29 cellular contexts compared by ENCODE assay signal in the genomic region with DNA sequence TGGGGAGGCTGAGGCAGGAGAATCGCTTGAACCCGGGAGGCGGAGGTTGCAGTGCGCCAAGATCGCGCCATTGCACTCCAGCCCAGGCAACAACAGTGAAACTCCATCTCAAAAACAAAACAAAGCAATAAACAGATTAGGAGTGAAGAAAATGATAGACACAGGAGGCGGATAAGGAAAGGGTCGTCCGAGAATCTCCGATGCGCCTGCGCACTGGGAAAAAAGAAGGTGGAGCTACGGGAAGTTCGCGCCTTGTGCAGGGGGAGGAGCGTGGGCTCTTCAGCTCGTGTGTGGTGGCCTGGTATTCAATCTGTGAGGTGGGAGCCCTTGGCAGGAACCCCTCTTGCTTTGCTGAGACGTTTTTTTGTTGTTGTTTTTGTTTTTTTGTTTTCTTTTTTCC.
"Had no signal": no experiment of that assay in that cellular context is flagged by ENCODE, and none has a peak within 500 bp of the region (broad histone marks: within the 10 kb centered on the region; RNA-seq: fewer than 3 reads in every experiment).

No MANE protein-coding gene starts in this region.

- H3K9me3 ChIP-seq: gastroesophageal sphincter, heart left ventricle, mucosa of descending colon, suprapubic skin, thyroid gland had no signal

- H3K36me3 Mint-ChIP-seq: memory B cell; mesothelial cell of epicardium; naive B cell; natural killer cell treated with Interleukin-12 subunit alpha and Interleukin-12 subunit beta and Interleukin-15 and Interleukin-18, amount 100 ng/mL, for 72 hours; neural progenitor cell; type B pancreatic cell had no signal

- H3K27ac ChIP-seq: coronary artery, gastroesophageal sphincter, heart left ventricle, hepatocyte, neural progenitor cell, parathyroid adenoma, suprapubic skin, thyroid gland had no signal

- H3K79me2 ChIP-seq: hepatocyte, parathyroid adenoma had no signal

- H3K4me3 Mint-ChIP-seq: memory B cell; mesothelial cell of epicardium; naive B cell; natural killer cell treated with Interleukin-12 subunit alpha and Interleukin-12 subunit beta and Interleukin-15 and Interleukin-18, amount 100 ng/mL, for 72 hours; neural progenitor cell; stimulated activated naive CD8-positive, alpha-beta T cell treated with anti-CD3 and anti-CD28 coated beads, Interleukin-15, amount 100 ng/mL, for 72 hours; type B pancreatic cell had no signal

- FAIRE-seq: kidney had no signal

- H3K27me3 ChIP-seq: gastroesophageal sphincter, heart left ventricle, hepatocyte, neural progenitor cell, suprapubic skin, thyroid gland had no signal

- H3K9me3 Mint-ChIP-seq: mesothelial cell of epicardium; natural killer cell treated with Interleukin-12 subunit alpha and Interleukin-12 subunit beta and Interleukin-15 and Interleukin-18, amount 100 ng/mL, for 72 hours; neural progenitor cell; stimulated activated naive CD8-positive, alpha-beta T cell treated with anti-CD3 and anti-CD28 coated beads, Interleukin-15, amount 100 ng/mL, for 72 hours; type B pancreatic cell had no signal

- H3K27ac Mint-ChIP-seq: memory B cell; mesothelial cell of epicardium; naive B cell; natural killer cell treated with Interleukin-12 subunit alpha and Interleukin-12 subunit beta and Interleukin-15 and Interleukin-18, amount 100 ng/mL, for 72 hours; neural progenitor cell; progenitor cell of endocrine pancreas; type B pancreatic cell had no signal

- H3K4me3 ChIP-seq: coronary artery, gastroesophageal sphincter, heart left ventricle, hepatocyte, lung, mucosa of descending colon, neural progenitor cell, smooth muscle cell, suprapubic skin, thyroid gland had no signal

- DNase-seq: dermis blood vessel endothelial cell; effector memory CD4-positive, alpha-beta T cell; foreskin fibroblast; heart left ventricle; kidney; mucosa of descending colon; naive B cell; stimulated activated CD4-positive, alpha-beta T cell treated with anti-CD3 and anti-CD28 coated beads, Interleukin-12 subunit alpha, Interleukin-12 subunit beta, amount 100 ng/mL, for 4 hours; stimulated activated CD4-positive, alpha-beta T cell treated with anti-CD3 and anti-CD28 coated beads, Interleukin-1b, Interleukin-23, amount 100 ng/mL, for 48 hours; stimulated activated CD4-positive, alpha-beta T cell treated with anti-CD3 and anti-CD28 coated beads, Interleukin-4, amount 100 ng/mL, for 1 hour; stimulated activated CD8-positive, alpha-beta memory T cell treated with anti-CD3 and anti-CD28 coated beads, Interleukin-4, amount 100 ng/mL, for 48 hours; stimulated activated naive CD4-positive, alpha-beta T cell; stimulated activated naive CD8-positive, alpha-beta T cell treated with anti-CD3 and anti-CD28 coated beads, Interleukin-15, amount 100 ng/mL, for 72 hours; thyroid gland had no signal

- H3K4me2 ChIP-seq: hepatocyte, neural progenitor cell, smooth muscle cell had no signal

- ATAC-seq: gastroesophageal sphincter; heart left ventricle; left lobe of liver; mucosa of descending colon; natural killer cell treated with Interleukin-12 subunit alpha and Interleukin-12 subunit beta and Interleukin-15 and Interleukin-18, amount 100 ng/mL, for 72 hours; sciatic nerve; stimulated activated naive CD8-positive, alpha-beta T cell treated with anti-CD3 and anti-CD28 coated beads, Interleukin-15, amount 100 ng/mL, for 72 hours had no signal

- H3K9ac ChIP-seq: neural progenitor cell, parathyroid adenoma had no signal

- H3K4me1 ChIP-seq: neural progenitor cell, parathyroid adenoma had no signal

- H3K36me3 ChIP-seq: gastroesophageal sphincter, heart left ventricle, neural progenitor cell, suprapubic skin, thyroid gland had no signal

- H3K27me3 Mint-ChIP-seq: progenitor cell of endocrine pancreas, type B pancreatic cell had no signal

- H2AFZ ChIP-seq: hepatocyte, neural progenitor cell, parathyroid adenoma had no signal

- H3K4me1 Mint-ChIP-seq: memory B cell, naive B cell had no signal
